1 cellular context compared by ENCODE assay signal in genomic region chr2:70132244-70133126, GRCh38.
TF ChIP-seq lines count a peak whose summit lies in the region.

No MANE protein-coding gene starts in this region.

TF ChIP-seq in K562, 482 proteins besides CTCF, POLR2A, EP300 and RAD21 (continued from another document and continues in another):
- TF ChIP-seq UBTF (IDR thresholded peaks at IDR 0.05; ENCODE audit: borderline replicate concordance in 1 of 2, low read depth in 2 of 2, low read length in 2 of 2): 0 out of 4 replicates have a peak, but pooled peaks of 1 of the 2 experiments have one; percentile 40
- peak; percentile 7; the same call in 1 of the 2 replicates for TF ChIP-seq ELF1 (tag; IDR thresholded peaks at IDR 0.05)
- TF ChIP-seq NR4A1 (CRISPR knock-in tag; IDR thresholded peaks at IDR 0.05): no peak
- TF ChIP-seq NR4A1 (tag; IDR thresholded peaks at IDR 0.05): peak; percentile 30; the same call in 1 of the 2 replicates
- TF ChIP-seq ZBTB34 (CRISPR knock-in tag; IDR thresholded peaks at IDR 0.05): no peak
- no peak for TF ChIP-seq TFE3 (CRISPR knock-in tag; IDR thresholded peaks at IDR 0.05)
- no peak for TF ChIP-seq SAP30 (IDR thresholded peaks at IDR 0.05; ENCODE audit: borderline replicate concordance, insufficient read depth, low read depth, low read length, poor library complexity, severe bottlenecking)
- TF ChIP-seq HDAC1 (IDR thresholded peaks at IDR 0.05): peak in 1 of 2 experiments; percentile 43; a peak in 1 of 4 replicates
- no peak for TF ChIP-seq EZH2 (IDR thresholded peaks at IDR 0.05; ENCODE audit: borderline replicate concordance, low read depth, low read length)
- no peak for TF ChIP-seq TEAD2 (tag; IDR thresholded peaks at IDR 0.05)
- 0 out of 2 replicates have a peak, but pooled peaks have one; percentile 7 for TF ChIP-seq NFIC (IDR thresholded peaks at IDR 0.05)
- TF ChIP-seq TAL1 (IDR thresholded peaks at IDR 0.05): no peak
- TF ChIP-seq BCL6 (CRISPR knock-in tag; IDR thresholded peaks at IDR 0.05): peak; percentile 14; the same call in 1 of the 2 replicates
- TF ChIP-seq ILK (tag; IDR thresholded peaks at IDR 0.05; ENCODE audit: borderline replicate concordance, low read depth): no peak
- TF ChIP-seq NFE2 (IDR thresholded peaks at IDR 0.05; ENCODE audit: low read depth): peak; percentile 72
- 0 out of 2 replicates have a peak, but pooled peaks have one; percentile 48 for TF ChIP-seq NFXL1 (CRISPR knock-in tag; IDR thresholded peaks at IDR 0.05)
- TF ChIP-seq FOXJ2 (tag; IDR thresholded peaks at IDR 0.05): peak; percentile 34; the same call in 1 of the 2 replicates
- 0 out of 2 replicates have a peak, but pooled peaks have one; percentile 30 for TF ChIP-seq GATAD2A (IDR thresholded peaks at IDR 0.05)
- TF ChIP-seq ZNF121 (CRISPR knock-in tag; conservative IDR thresholded peaks at IDR 0.05): no peak
- TF ChIP-seq PRDM10 (IDR thresholded peaks at IDR 0.05; ENCODE audit: partially characterized antibody): peak; percentile 6
- no peak for TF ChIP-seq NR2C2 (CRISPR knock-in tag; IDR thresholded peaks at IDR 0.05)
- TF ChIP-seq NR2C2 (tag; IDR thresholded peaks at IDR 0.05): peak; percentile 42
- TF ChIP-seq ZFX (CRISPR knock-in tag; IDR thresholded peaks at IDR 0.05): peak; percentile 29
- no peak for TF ChIP-seq CBX3 (IDR thresholded peaks at IDR 0.05; ENCODE audit: borderline replicate concordance in 1 of 2, low read length in 2 of 2)
- no peak for TF ChIP-seq MTA3 (IDR thresholded peaks at IDR 0.05; ENCODE audit: borderline replicate concordance)
- 0 out of 2 replicates have a peak, but pooled peaks have one; percentile 29 for TF ChIP-seq BRD4 (IDR thresholded peaks at IDR 0.05)
- 0 out of 2 replicates have a peak, but pooled peaks have one; percentile 57 for TF ChIP-seq ZNF395 (CRISPR knock-in tag; IDR thresholded peaks at IDR 0.05)
- peak in 1 of 2 experiments; percentile 40; a peak in 1 of 4 replicates for TF ChIP-seq MAZ (CRISPR knock-in tag; conservative IDR thresholded peaks at IDR 0.05 in 1 of 2, IDR thresholded peaks at IDR 0.05 in 1 of 2)
- TF ChIP-seq HDGF (IDR thresholded peaks at IDR 0.05): peak; percentile 46; the same call in 1 of the 2 replicates
- TF ChIP-seq AFF1 (IDR thresholded peaks at IDR 0.05; ENCODE audit: low read depth in 1 of 2, partially characterized antibody in 2 of 2): peak in 1 of 2 experiments; percentile 18
- no peak for TF ChIP-seq ZNF253 (CRISPR knock-in tag; conservative IDR thresholded peaks at IDR 0.05)
- TF ChIP-seq LCOR (CRISPR knock-in tag; IDR thresholded peaks at IDR 0.05): 0 out of 2 replicates have a peak, but pooled peaks have one; percentile 45
- peak; percentile 51; the same call in 1 of the 2 replicates for TF ChIP-seq ZNF449 (CRISPR knock-in tag; IDR thresholded peaks at IDR 0.05)
- TF ChIP-seq EP400 (IDR thresholded peaks at IDR 0.05): 0 out of 2 replicates have a peak, but pooled peaks have one; percentile 26
- TF ChIP-seq YBX1 (IDR thresholded peaks at IDR 0.05): no peak
- TF ChIP-seq BDP1 (IDR thresholded peaks at IDR 0.05; ENCODE audit: insufficient read depth, insufficient read length): no peak
- TF ChIP-seq SMARCA4 (IDR thresholded peaks at IDR 0.05): peak; percentile 63
- no peak for TF ChIP-seq MNT (conservative IDR thresholded peaks at IDR 0.05)
- TF ChIP-seq DMBX1 (CRISPR knock-in tag; IDR thresholded peaks at IDR 0.05; ENCODE audit: borderline replicate concordance): peak; percentile 49; the same call in 1 of the 2 replicates
- peak; percentile 19; the same call in 1 of the 2 replicates for TF ChIP-seq EHMT2 (IDR thresholded peaks at IDR 0.05)
- peak; percentile 39 for TF ChIP-seq POLR2B (IDR thresholded peaks at IDR 0.05; ENCODE audit: low read depth, partially characterized antibody)
- no peak for TF ChIP-seq ZNF280A (IDR thresholded peaks at IDR 0.05; ENCODE audit: low read depth, partially characterized antibody)
- TF ChIP-seq ETV1 (tag; conservative IDR thresholded peaks at IDR 0.05; ENCODE audit: low read depth): peak; percentile 47; the same call in 1 of the 2 replicates
- peak; percentile 19 for TF ChIP-seq RBBP5 (IDR thresholded peaks at IDR 0.05; ENCODE audit: borderline replicate concordance, insufficient read depth, low read length, poor library complexity, severe bottlenecking)
